In genomic region chr17:16495980-16496819, GRCh38 we compare ENCODE assay signal across 17 cellular contexts. TPM values are rescaled to one million over a fixed set of nuclear protein-coding genes. Genes with fewer than 3 reads are reported as not detected.
DNase-seq lines count a peak whose midpoint lies in the region; ATAC-seq, FAIRE-seq and TF ChIP-seq lines count a peak whose summit lies in the region.
"Had no signal": no experiment of that assay in that cellular context is flagged by ENCODE, and none has a peak within 500 bp of the region (broad histone marks: within the 10 kb centered on the region; RNA-seq: fewer than 3 reads in every experiment).

No MANE protein-coding gene starts in this region.

- H4K20me1 ChIP-seq in GM23338 (replicated peaks; ENCODE audit: insufficient read depth) (no peaks in the 10 kb centered on the region), HepG2 (ENCODE audit: insufficient read depth, low read length) (no peaks in the 10 kb centered on the region)
- H4K20me1 ChIP-seq: BLaER1 had no signal

- no peak for TF ChIP-seq CTCF in GM23338 (conservative IDR thresholded peaks at IDR 0.05; ENCODE audit: low read depth in 2 of 2)
- TF ChIP-seq CTCF in WTC11 (IDR thresholded peaks at IDR 0.05), result no peak
- TF ChIP-seq CTCF in HepG2 (CRISPR knock-in tag; IDR thresholded peaks at IDR 0.05), result no peak
- TF ChIP-seq CTCF in gastroesophageal sphincter (IDR thresholded peaks at IDR 0.05), result no peak

- H3K27me3 Mint-ChIP-seq in GM23338 (ENCODE audit: insufficient read depth, low read depth, poor library complexity) (peaks cover 17% of the 10 kb centered on the region), WTC11 (ENCODE audit: low read depth) (peaks cover 24% of the 10 kb centered on the region)

- H3K9me2 ChIP-seq in GM23338 (ENCODE audit: insufficient read depth), result peaks cover 4% of the 10 kb centered on the region

- in situ Hi-C loops in HepG2 (cut with HindIII; ENCODE audit: extremely low pct_ligation_motif_present, low pct_unique_long_range_greater_than_20kb), result no loop called here
- in situ Hi-C loops in HAP-1 (cut with MboI; ENCODE audit: low sequenced_read_pairs), result no loop called here

- H3K4me3 Mint-ChIP-seq in GM23338 (no peak overlapping the region), WTC11 (no peak overlapping the region)
- H3K4me3 Mint-ChIP-seq: CD8-positive, alpha-beta T cell had no signal

- CTCF ChIA-PET in WTC11 (lab: Charles Lee), result interaction anchor here (0.7 to 2.8 kb wide), 10 partner anchors 12 to 93 kb away, joined by 3 to 7 read pairs (median 4); no protein-coding TSS in a partner anchor
- CTCF ChIA-PET in HepG2 (lab: Yijun Ruan, JAX; ENCODE audit: low intra/inter-chr PET ratio, low total read pairs), result no interaction called here

- H3K4me1 ChIP-seq in GM23338 (ENCODE audit: insufficient read depth) (peaks cover 22% of the 10 kb centered on the region), HepG2 (ENCODE audit: insufficient read depth, low read length) (peaks cover 33% of the 10 kb centered on the region), gastroesophageal sphincter (peaks cover 0 to 15% (median under 1%) of the 10 kb centered on the region in 3 donors), HAP-1 (peaks cover 3% of the 10 kb centered on the region; the same call in 1 of the 2 replicates)

- no peak for TF ChIP-seq RAD21 in HepG2 (CRISPR knock-in tag; IDR thresholded peaks at IDR 0.05)

- TF ChIP-seq POLR2A in HepG2 (IDR thresholded peaks at IDR 0.05; ENCODE audit: insufficient read depth in 1 of 2, low read depth in 2 of 2, low read length in 2 of 2), result no peak
- no peak for TF ChIP-seq POLR2A in gastroesophageal sphincter (IDR thresholded peaks at IDR 0.05)

- peaks cover 16% of the 10 kb centered on the region for H3F3A ChIP-seq in GM23338 (replicated peaks; ENCODE audit: low read depth)

- DNase-seq in GM23338 (ENCODE audit: low spot score), result no peak
- no peak for DNase-seq in WTC11 (ENCODE audit: low spot score)
- no peak for DNase-seq in HepG2 (ENCODE audit: low spot score)
- DNase-seq in HAP-1 (ENCODE audit: low spot score in 2 of 2), result no peak
- no peak for DNase-seq in hypothalamus (lab: John Stamatoyannopoulos, UW)
- DNase-seq: 8988T; Calu3; CD8-positive, alpha-beta T cell; DMS79 treated with DMSO at 0.1 percent for 48 hours; GF-D8; IMR-90; KBM-7 had no signal

- POLR2A ChIA-PET in WTC11 (lab: Charles Lee) (interaction anchor here (0.6 kb wide), 2 partner anchors 67 to 89 kb away, joined by 3 read pairs; no protein-coding TSS in a partner anchor), HepG2 (lab: Yijun Ruan, JAX) (interaction anchor here (1.1 to 1.4 kb wide), 3 partner anchors 51 to 58 kb away, joined by 3 to 6 read pairs (median 4); no protein-coding TSS in a partner anchor)

- H3K27me3 ChIP-seq in GM23338 (ENCODE audit: insufficient read depth) (no peaks in the 10 kb centered on the region), HepG2 (ENCODE audit: control insufficient read depth in 1 of 2, insufficient read depth in 2 of 2, low read length in 2 of 2) (peaks cover 6 to 36% of the 10 kb centered on the region in 2 experiments), gastroesophageal sphincter (peaks cover 6% of the 10 kb centered on the region), HAP-1 (ENCODE audit: low read depth) (peaks cover 3% of the 10 kb centered on the region; the same call in 1 of the 2 replicates)

- H3K79me2 ChIP-seq in GM23338 (replicated peaks; ENCODE audit: insufficient read depth), result no peaks in the 10 kb centered on the region
- no peaks in the 10 kb centered on the region for H3K79me2 ChIP-seq in HepG2 (ENCODE audit: insufficient read depth, low read length)

- no TSS peak for BruUV-seq in HepG2 (replicated peaks; lab: Mats Ljungman, UMichigan)

- H3K36me3 Mint-ChIP-seq in GM23338 (ENCODE audit: low read depth) (peaks cover 2% of the 10 kb centered on the region; the same call in 1 of the 3 replicates), WTC11 (no peaks in the 10 kb centered on the region)
- H3K36me3 Mint-ChIP-seq: CD8-positive, alpha-beta T cell had no signal

- H3K9ac ChIP-seq in HepG2 (ENCODE audit: insufficient read depth, low read depth, low read length), result no peak overlapping the region
- H3K9ac ChIP-seq: BLaER1 had no signal

- TF ChIP-seq EP300 in HepG2 (IDR thresholded peaks at IDR 0.05; ENCODE audit: low read depth in 2 of 2, low read length in 2 of 2), result 0 out of 4 replicates have a peak, but pooled peaks of 1 of the 2 experiments have one; percentile 13
- TF ChIP-seq EP300 in HepG2 (CRISPR knock-in tag; IDR thresholded peaks at IDR 0.05; ENCODE audit: borderline replicate concordance), result no peak
- TF ChIP-seq EP300 in gastroesophageal sphincter (IDR thresholded peaks at IDR 0.05), result no peak

- H3K4me1 Mint-ChIP-seq in GM23338 (peaks cover 28% of the 10 kb centered on the region), WTC11 (peaks cover 62% of the 10 kb centered on the region)

- H3K27ac ChIP-seq in GM23338 (ENCODE audit: low read depth) (peak overlapping the region; percentile 30; the same call in 1 of the 2 replicates), HepG2 (ENCODE audit: extremely low read length, insufficient read depth, low read length) (no peak overlapping the region), gastroesophageal sphincter (no peak overlapping the region)
- H3K27ac ChIP-seq: BLaER1 had no signal

- FAIRE-seq in HepG2 (lab: Jason Lieb, UNC), result no peak
- FAIRE-seq: H54 had no signal

- no peak for ATAC-seq in GM23338
- ATAC-seq in WTC11, result no peak
- no peak for ATAC-seq in HepG2
- ATAC-seq in gastroesophageal sphincter, result no peak
- no peak for ATAC-seq in GM21423 (IDR thresholded peaks at IDR 0.05; ENCODE audit: unreplicated experiment)
- ATAC-seq: CD8-positive, alpha-beta T cell had no signal

- H3K9me3 ChIP-seq in HepG2 (ENCODE audit: low read length) (no peaks in the 10 kb centered on the region), gastroesophageal sphincter (no peaks in the 10 kb centered on the region), HAP-1 (no peaks in the 10 kb centered on the region)
- H3K9me3 ChIP-seq: BLaER1 had no signal

- WGBS in HepG2 (ENCODE audit: low lambda C conversion rate), result 42% methylated on average over 12 of the region's 12 CpGs
- WGBS in gastroesophageal sphincter (ENCODE audit: low coverage in 1 of 2), 2 donors, result 85 to 97% methylated on average over 3 to 9 of the region's 12 CpGs

- H3K9me3 Mint-ChIP-seq in GM23338 (no peaks in the 10 kb centered on the region), WTC11 (no peaks in the 10 kb centered on the region)
- H3K9me3 Mint-ChIP-seq: CD8-positive, alpha-beta T cell had no signal

- intact Hi-C loops in HepG2 (cut with micrococcal nuclease; ENCODE audit: unreplicated experiment), result no loop called here

- H3K27ac Mint-ChIP-seq in GM23338 (no peak overlapping the region), WTC11 (peak overlapping the region; percentile 87)
- H3K27ac Mint-ChIP-seq: CD14-positive monocyte; CD8-positive, alpha-beta T cell had no signal

- no peak overlapping the region for H3K4me3 ChIP-seq in GM23338
- H3K4me3 ChIP-seq in HepG2 (replicated peaks in 1 of 3; ENCODE audit: insufficient read depth in 1 of 3, low read depth in 2 of 3, low read length in 3 of 3), result no peak overlapping the region
- H3K4me3 ChIP-seq in gastroesophageal sphincter, result no peak overlapping the region
- no peak overlapping the region for H3K4me3 ChIP-seq in HAP-1
- H3K4me3 ChIP-seq: BLaER1 had no signal

- H3K36me3 ChIP-seq in GM23338 (ENCODE audit: insufficient read depth), result no peaks in the 10 kb centered on the region
- no peaks in the 10 kb centered on the region for H3K36me3 ChIP-seq in HepG2 (replicated peaks in 1 of 2; ENCODE audit: control insufficient read depth in 1 of 2, insufficient read depth in 2 of 2, low read length in 2 of 2)
- no peaks in the 10 kb centered on the region for H3K36me3 ChIP-seq in gastroesophageal sphincter
- H3K36me3 ChIP-seq in HAP-1 (replicated peaks), result no peaks in the 10 kb centered on the region
- H3K36me3 ChIP-seq: BLaER1 had no signal

- H2AFZ ChIP-seq in GM23338, result no peak overlapping the region
- H2AFZ ChIP-seq in HepG2 (ENCODE audit: low read length), result no peak overlapping the region

- H3K4me2 ChIP-seq in GM23338, result peak overlapping the region; percentile 3; the same call in 1 of the 2 replicates
- no peak overlapping the region for H3K4me2 ChIP-seq in HepG2 (ENCODE audit: low read depth, low read length)
- H3K4me2 ChIP-seq: BLaER1 had no signal

TF ChIP-seq in GM23338, 12 proteins besides CTCF, POLR2A, EP300 and RAD21:
- TF ChIP-seq JUNB (IDR thresholded peaks at IDR 0.05; ENCODE audit: unreplicated experiment), result no peak

TF ChIP-seq in WTC11, 78 proteins besides CTCF, POLR2A, EP300 and RAD21 (continues in another document):
- TF ChIP-seq ZNF121 (CRISPR knock-in tag; IDR thresholded peaks at IDR 0.05), result peak; percentile 72; the same call in 1 of the 2 replicates

TF ChIP-seq in HepG2, 621 proteins besides CTCF, POLR2A, EP300 and RAD21 (continues in another document):
- peak; percentile 55 for TF ChIP-seq GATAD2A (CRISPR knock-in tag; IDR thresholded peaks at IDR 0.05)

RNA-seq across cellular contexts. Expression of gene LRRC75A, which starts 4.2 kb away (rescaled TPM):
- total RNA-seq in GM23338 (2014; rRNA removed; shearing (Covaris generic)), result 22.3 and 26.2 TPM in 2 replicates
- polyA plus RNA-seq in GM23338 (2016; fragmentation: Nextera tagmentation; extraction: Ambion mirVana) (5.2 and 5.3 TPM in 2 replicates), HepG2 (2011; rRNA removed) (0.03 and 0.18 TPM in 2 replicates)
- total RNA-seq in WTC11 (2021) (13.7 to 22.9 TPM (median 14.7 TPM) in 3 replicates), HepG2 (2016; rRNA removed; fragmentation: Illumina TruSeq; extraction: Trizol) (0.06 TPM in 1 of 2 replicates, not detected in the other), gastroesophageal sphincter (1 to 10 TPM in 3 of 4 donors, under 1 TPM in 1; 0.94 to 4.0 (median 2.3) TPM)
- total RNA-seq in HepG2 (2016; cell fraction: cytosol; rRNA removed; fragmentation: Illumina TruSeq; extraction: Trizol; ENCODE audit: low read depth), result not detected in 2 replicates
- 0.10 TPM in 1 of 2 replicates, not detected in the other for total RNA-seq in HepG2 (2016; cell fraction: insoluble cytoplasmic fraction; rRNA removed; fragmentation: Illumina TruSeq; extraction: Trizol)
- total RNA-seq in HepG2 (2016; cell fraction: membrane; rRNA removed; fragmentation: Illumina TruSeq; extraction: Trizol), result 0.15 and 0.21 TPM in 2 replicates
- total RNA-seq in HepG2 (2016; cell fraction: nucleus; rRNA removed; fragmentation: Illumina TruSeq; extraction: Trizol), result not detected in 2 replicates
- polyA plus RNA-seq in HepG2 (2011; cell fraction: cytosol; rRNA removed), result 0.04 and 0.06 TPM in 2 replicates
- 0.10 and 0.12 TPM in 2 replicates for polyA plus RNA-seq in HepG2 (2011; cell fraction: nucleus; rRNA removed)
- 0.64 and 0.87 TPM in 2 replicates for polyA plus RNA-seq in HepG2 (2012)
- not detected in 2 replicates for polyA plus RNA-seq in HepG2 (2016; cell fraction: cytosol; fragmentation: Illumina TruSeq; extraction: Trizol; ENCODE audit: low read depth)
- polyA plus RNA-seq in HepG2 (2016; cell fraction: insoluble cytoplasmic fraction; fragmentation: Illumina TruSeq; extraction: Trizol; ENCODE audit: low read depth), result not detected in 2 replicates
- polyA plus RNA-seq in HepG2 (2016; cell fraction: membrane; fragmentation: Illumina TruSeq; extraction: Trizol; ENCODE audit: low read depth), result 0.08 TPM in 1 of 2 replicates, not detected in the other
- not detected in 2 replicates for polyA plus RNA-seq in HepG2 (2016; cell fraction: nucleus; fragmentation: Illumina TruSeq; extraction: Trizol; ENCODE audit: insufficient read depth, low read depth)
- 1.6 TPM in 1 of 2 replicates, not detected in the other for polyA minus RNA-seq in HepG2 (2011; rRNA and poly(A)+ RNA removed; ENCODE audit: low replicate concordance)
- polyA minus RNA-seq in HepG2 (2011; cell fraction: cytosol; rRNA and poly(A)+ RNA removed), result not detected in 2 replicates
- 0.25 TPM in 1 of 2 replicates, not detected in the other for polyA minus RNA-seq in HepG2 (2011; cell fraction: nucleus; rRNA and poly(A)+ RNA removed)
